24 cellular contexts compared by ENCODE assay signal in genomic region chr13:46934749-46935148, GRCh38. TPM values are rescaled to one million over a fixed set of nuclear protein-coding genes. Genes with fewer than 3 reads are reported as not detected.
"Had no signal": no experiment of that assay in that cellular context is flagged by ENCODE, and none has a peak within 500 bp of the region (broad histone marks: within the 10 kb centered on the region; RNA-seq: fewer than 3 reads in every experiment).

No MANE protein-coding gene starts in this region.

- DNase-seq: activated CD4-positive, alpha-beta T cell treated with anti-CD3 and anti-CD28 coated beads, Interleukin-2, amount 10 ng/mL, durations not matched to agents 24 days and 14 days; activated CD8-positive, alpha-beta T cell treated with anti-CD3 and anti-CD28 coated beads for 36 hours; activated naive CD4-positive, alpha-beta T cell; activated naive CD8-positive, alpha-beta T cell treated with anti-CD3 and anti-CD28 coated beads for 36 hours; activated T-cell treated with anti-CD3 and anti-CD28 coated beads, Interleukin-2, amount 50 U/mL, for 1 hour; amniotic stem cell; caudate nucleus; dorsolateral prefrontal cortex; gastrocnemius medialis; head of caudate nucleus; left ventricle myocardium superior; mesenchymal stem cell; spleen; stimulated activated CD4-positive, alpha-beta T cell treated with anti-CD3 and anti-CD28 coated beads, Interleukin-4, amount 100 ng/mL, for 4 hours had no signal

- H2AFZ ChIP-seq: parathyroid adenoma had no signal

- H3K9ac ChIP-seq: parathyroid adenoma had no signal

- H3K36me3 ChIP-seq: gastrocnemius medialis, neutrophil, spleen, thoracic aorta, upper lobe of left lung had no signal

- H3K4me1 ChIP-seq: gastrocnemius medialis, parathyroid adenoma, spleen, upper lobe of left lung had no signal

- H3K27me3 ChIP-seq: gastrocnemius medialis, neutrophil, spleen, upper lobe of left lung had no signal

- H3K9me3 ChIP-seq: gastrocnemius medialis, neutrophil, thoracic aorta had no signal

- ATAC-seq: activated CD8-positive, alpha-beta T cell treated with anti-CD3 and anti-CD28 coated beads for 36 hours; activated T-helper 17 cell treated with anti-CD3 and anti-CD28 coated beads, Interleukin-2, amount 50 U/mL, for 72 hours; gastrocnemius medialis; left ventricle myocardium superior; natural killer cell treated with Interleukin-12 subunit alpha and Interleukin-12 subunit beta and Interleukin-15 and Interleukin-18, amount 100 ng/mL, for 72 hours; stimulated activated memory B cell treated with anti-CD40 and anti-IgM and Interleukin-4, amounts not matched to agents 10 μg/mL and 1 μg/mL and 100 μg/mL, for 72 hours had no signal

- H3K27ac ChIP-seq: dorsolateral prefrontal cortex, epithelial cell of prostate, gastrocnemius medialis, neutrophil, parathyroid adenoma, spleen, thoracic aorta, upper lobe of left lung had no signal

- H3K4me3 ChIP-seq: dorsolateral prefrontal cortex, gastrocnemius medialis, spleen, thoracic aorta, upper lobe of left lung had no signal

- H3K79me2 ChIP-seq: parathyroid adenoma had no signal

- FAIRE-seq: colon had no signal

RNA-seq across cellular contexts. Expression of gene HTR2A, which starts 37.9 kb away (rescaled TPM):
- total RNA-seq: activated CD4-positive, alpha-beta T cell treated with anti-CD3 and anti-CD28 coated beads, Interleukin-2, amount 10 ng/mL, durations not matched to agents 24 days and 14 days; activated CD8-positive, alpha-beta T cell treated with anti-CD3 and anti-CD28 coated beads for 36 hours; activated naive CD8-positive, alpha-beta T cell treated with anti-CD3 and anti-CD28 coated beads for 36 hours; activated T-helper 17 cell treated with anti-CD3 and anti-CD28 coated beads, Interleukin-2, amount 50 U/mL, for 72 hours; kidney epithelial cell; natural killer cell treated with Interleukin-12 subunit alpha and Interleukin-12 subunit beta and Interleukin-15 and Interleukin-18, amount 100 ng/mL, for 72 hours had no signal
